ENCODE assay signal across 1 cellular context in the genomic region with DNA sequence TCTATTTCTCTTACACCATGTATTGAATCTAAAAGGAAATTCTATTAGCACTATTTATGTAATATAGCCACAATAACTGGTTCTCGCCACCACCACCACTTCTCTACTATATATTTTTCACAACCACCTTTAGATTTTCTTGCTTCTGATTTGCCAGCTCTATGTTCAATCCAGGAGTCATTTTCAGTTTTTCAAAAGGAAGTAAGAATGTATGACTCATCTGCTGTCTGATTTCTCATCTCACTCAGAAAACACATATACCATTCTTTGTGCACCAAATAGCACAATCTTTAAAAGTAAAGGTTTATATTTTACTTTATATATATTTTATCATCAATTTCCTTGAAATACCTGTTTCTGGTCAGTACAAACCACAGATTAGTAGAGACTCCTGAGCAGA.
TF ChIP-seq lines count a peak whose summit lies in the region.

No MANE protein-coding gene starts in this region.

TF ChIP-seq in GM23338, 12 proteins besides CTCF, POLR2A, EP300 and RAD21 (continued from another document):
- TF ChIP-seq, protein P1, sequence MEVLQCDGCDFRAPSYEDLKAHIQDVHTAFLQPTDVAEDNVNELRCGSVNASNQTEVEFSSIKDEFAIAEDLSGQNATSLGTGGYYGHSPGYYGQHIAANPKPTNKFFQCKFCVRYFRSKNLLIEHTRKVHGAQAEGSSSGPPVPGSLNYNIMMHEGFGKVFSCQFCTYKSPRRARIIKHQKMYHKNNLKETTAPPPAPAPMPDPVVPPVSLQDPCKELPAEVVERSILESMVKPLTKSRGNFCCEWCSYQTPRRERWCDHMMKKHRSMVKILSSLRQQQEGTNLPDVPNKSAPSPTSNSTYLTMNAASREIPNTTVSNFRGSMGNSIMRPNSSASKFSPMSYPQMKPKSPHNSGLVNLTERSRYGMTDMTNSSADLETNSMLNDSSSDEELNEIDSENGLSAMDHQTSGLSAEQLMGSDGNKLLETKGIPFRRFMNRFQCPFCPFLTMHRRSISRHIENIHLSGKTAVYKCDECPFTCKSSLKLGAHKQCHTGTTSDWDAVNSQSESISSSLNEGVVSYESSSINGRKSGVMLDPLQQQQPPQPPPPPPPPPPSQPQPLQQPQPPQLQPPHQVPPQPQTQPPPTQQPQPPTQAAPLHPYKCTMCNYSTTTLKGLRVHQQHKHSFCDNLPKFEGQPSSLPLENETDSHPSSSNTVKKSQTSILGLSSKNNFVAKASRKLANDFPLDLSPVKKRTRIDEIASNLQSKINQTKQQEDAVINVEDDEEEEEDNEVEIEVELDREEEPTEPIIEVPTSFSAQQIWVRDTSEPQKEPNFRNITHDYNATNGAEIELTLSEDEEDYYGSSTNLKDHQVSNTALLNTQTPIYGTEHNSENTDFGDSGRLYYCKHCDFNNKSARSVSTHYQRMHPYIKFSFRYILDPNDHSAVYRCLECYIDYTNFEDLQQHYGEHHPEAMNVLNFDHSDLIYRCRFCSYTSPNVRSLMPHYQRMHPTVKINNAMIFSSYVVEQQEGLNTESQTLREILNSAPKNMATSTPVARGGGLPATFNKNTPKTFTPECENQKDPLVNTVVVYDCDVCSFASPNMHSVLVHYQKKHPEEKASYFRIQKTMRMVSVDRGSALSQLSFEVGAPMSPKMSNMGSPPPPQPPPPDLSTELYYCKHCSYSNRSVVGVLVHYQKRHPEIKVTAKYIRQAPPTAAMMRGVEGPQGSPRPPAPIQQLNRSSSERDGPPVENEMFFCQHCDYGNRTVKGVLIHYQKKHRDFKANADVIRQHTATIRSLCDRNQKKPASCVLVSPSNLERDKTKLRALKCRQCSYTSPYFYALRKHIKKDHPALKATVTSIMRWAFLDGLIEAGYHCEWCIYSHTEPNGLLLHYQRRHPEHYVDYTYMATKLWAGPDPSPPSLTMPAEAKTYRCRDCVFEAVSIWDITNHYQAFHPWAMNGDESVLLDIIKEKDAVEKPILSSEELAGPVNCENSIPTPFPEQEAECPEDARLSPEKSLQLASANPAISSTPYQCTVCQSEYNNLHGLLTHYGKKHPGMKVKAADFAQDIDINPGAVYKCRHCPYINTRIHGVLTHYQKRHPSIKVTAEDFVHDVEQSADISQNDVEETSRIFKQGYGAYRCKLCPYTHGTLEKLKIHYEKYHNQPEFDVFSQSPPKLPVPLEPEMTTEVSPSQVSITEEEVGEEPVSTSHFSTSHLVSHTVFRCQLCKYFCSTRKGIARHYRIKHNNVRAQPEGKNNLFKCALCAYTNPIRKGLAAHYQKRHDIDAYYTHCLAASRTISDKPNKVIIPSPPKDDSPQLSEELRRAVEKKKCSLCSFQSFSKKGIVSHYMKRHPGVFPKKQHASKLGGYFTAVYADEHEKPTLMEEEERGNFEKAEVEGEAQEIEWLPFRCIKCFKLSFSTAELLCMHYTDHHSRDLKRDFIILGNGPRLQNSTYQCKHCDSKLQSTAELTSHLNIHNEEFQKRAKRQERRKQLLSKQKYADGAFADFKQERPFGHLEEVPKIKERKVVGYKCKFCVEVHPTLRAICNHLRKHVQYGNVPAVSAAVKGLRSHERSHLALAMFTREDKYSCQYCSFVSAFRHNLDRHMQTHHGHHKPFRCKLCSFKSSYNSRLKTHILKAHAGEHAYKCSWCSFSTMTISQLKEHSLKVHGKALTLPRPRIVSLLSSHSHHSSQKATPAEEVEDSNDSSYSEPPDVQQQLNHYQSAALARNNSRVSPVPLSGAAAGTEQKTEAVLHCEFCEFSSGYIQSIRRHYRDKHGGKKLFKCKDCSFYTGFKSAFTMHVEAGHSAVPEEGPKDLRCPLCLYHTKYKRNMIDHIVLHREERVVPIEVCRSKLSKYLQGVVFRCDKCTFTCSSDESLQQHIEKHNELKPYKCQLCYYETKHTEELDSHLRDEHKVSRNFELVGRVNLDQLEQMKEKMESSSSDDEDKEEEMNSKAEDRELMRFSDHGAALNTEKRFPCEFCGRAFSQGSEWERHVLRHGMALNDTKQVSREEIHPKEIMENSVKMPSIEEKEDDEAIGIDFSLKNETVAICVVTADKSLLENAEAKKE (CRISPR knock-in tag; IDR thresholded peaks at IDR 0.05), result no peak
- TF ChIP-seq EZH2 (IDR thresholded peaks at IDR 0.05; ENCODE audit: low read depth, unreplicated experiment) (no peak), CREB1 (CRISPR knock-in tag; IDR thresholded peaks at IDR 0.05; ENCODE audit: low read depth) (no peak)
